ENCODE assay signal across 28 cellular contexts in genomic region chr3:111596328-111596727, GRCh38. TPM values are rescaled to one million over a fixed set of nuclear protein-coding genes. Genes with fewer than 3 reads are reported as not detected.
DNase-seq lines count a peak whose midpoint lies in the region; ATAC-seq and TF ChIP-seq lines count a peak whose summit lies in the region.
"Had no signal": no experiment of that assay in that cellular context is flagged by ENCODE, and none has a peak within 500 bp of the region (broad histone marks: within the 10 kb centered on the region; RNA-seq: fewer than 3 reads in every experiment).

No MANE protein-coding gene starts in this region.

- no peak for ATAC-seq in GM21619 (IDR thresholded peaks at IDR 0.05; ENCODE audit: unreplicated experiment)
- no peak for ATAC-seq in GM21528 (IDR thresholded peaks at IDR 0.05; ENCODE audit: low FRiP score, unreplicated experiment)
- ATAC-seq: GM23338, HepG2 had no signal

- TF ChIP-seq CTCF in osteoblast (IDR thresholded peaks at IDR 0.05; ENCODE audit: extremely low read depth, low read depth, low read length) = no peak

- peak overlapping the region; percentile 96 for H3K4me3 Mint-ChIP-seq in activated CD4-positive, alpha-beta T cell treated with anti-CD3 and anti-CD28 coated beads, Interleukin-2, amount 10 ng/mL, durations not matched to agents 24 days and 14 days
- peak overlapping the region; percentile 97 for H3K4me3 Mint-ChIP-seq in activated T-helper 2 cell treated with anti-CD3 and anti-CD28 coated beads, Interferon-gamma antibody, Interleukin-2, Interleukin-4, amounts not matched to agents 10 μg/mL and 5 μg/mL and 100 μg/mL, durations not matched to agents 14 hours and 24 hours and 36 hours (ENCODE audit: low read depth)
- H3K4me3 Mint-ChIP-seq: GM23338 had no signal

- H3K36me3 ChIP-seq in osteoblast (ENCODE audit: insufficient read depth, low read length) = no peaks in the 10 kb centered on the region
- H3K36me3 ChIP-seq: Peyer's patch had no signal

- peak overlapping the region; percentile 96 for H3K27ac Mint-ChIP-seq in activated CD4-positive, alpha-beta T cell treated with anti-CD3 and anti-CD28 coated beads, Interleukin-2, amount 10 ng/mL, durations not matched to agents 24 days and 14 days
- H3K27ac Mint-ChIP-seq in activated T-helper 2 cell treated with anti-CD3 and anti-CD28 coated beads, Interferon-gamma antibody, Interleukin-2, Interleukin-4, amounts not matched to agents 10 μg/mL and 5 μg/mL and 100 μg/mL, durations not matched to agents 14 hours and 24 hours and 36 hours = peak overlapping the region; percentile 95
- H3K27ac Mint-ChIP-seq: GM23338 had no signal

- H3K9me3 Mint-ChIP-seq in activated CD4-positive, alpha-beta T cell treated with anti-CD3 and anti-CD28 coated beads, Interleukin-2, amount 10 ng/mL, durations not matched to agents 24 days and 14 days = no peaks in the 10 kb centered on the region
- H3K9me3 Mint-ChIP-seq in activated T-helper 2 cell treated with anti-CD3 and anti-CD28 coated beads, Interferon-gamma antibody, Interleukin-2, Interleukin-4, amounts not matched to agents 10 μg/mL and 5 μg/mL and 100 μg/mL, durations not matched to agents 14 hours and 24 hours and 36 hours = no peaks in the 10 kb centered on the region
- H3K9me3 Mint-ChIP-seq: GM23338 had no signal

- no peaks in the 10 kb centered on the region for H3K9me3 ChIP-seq in osteoblast (ENCODE audit: low read depth, low read length)
- H3K9me3 ChIP-seq: BLaER1 treated with 17β-estradiol and CSF1 and Interleukin-3, amounts not matched to agents 10 nM and 100 nM; Peyer's patch had no signal

- H3K4me1 ChIP-seq in osteoblast (ENCODE audit: insufficient read depth, low read length) = peaks cover 43% of the 10 kb centered on the region
- H3K4me1 ChIP-seq: BLaER1 treated with 17β-estradiol and CSF1 and Interleukin-3, amounts not matched to agents 10 nM and 100 nM; Peyer's patch had no signal

- H3K79me2 ChIP-seq in osteoblast (ENCODE audit: insufficient read depth, low read length) = no peaks in the 10 kb centered on the region

- no peaks in the 10 kb centered on the region for H3K27me3 Mint-ChIP-seq in activated CD4-positive, alpha-beta T cell treated with anti-CD3 and anti-CD28 coated beads, Interleukin-2, amount 10 ng/mL, durations not matched to agents 24 days and 14 days
- H3K27me3 Mint-ChIP-seq in activated T-helper 2 cell treated with anti-CD3 and anti-CD28 coated beads, Interferon-gamma antibody, Interleukin-2, Interleukin-4, amounts not matched to agents 10 μg/mL and 5 μg/mL and 100 μg/mL, durations not matched to agents 14 hours and 24 hours and 36 hours (ENCODE audit: low read depth) = no peaks in the 10 kb centered on the region

- no peak overlapping the region for H3K27ac ChIP-seq in osteoblast (ENCODE audit: low read depth, low read length)
- H3K27ac ChIP-seq: BLaER1 treated with 17β-estradiol and CSF1 and Interleukin-3, amounts not matched to agents 10 nM and 100 nM; Peyer's patch had no signal

- peaks cover 52% of the 10 kb centered on the region for H3K4me1 Mint-ChIP-seq in activated CD4-positive, alpha-beta T cell treated with anti-CD3 and anti-CD28 coated beads, Interleukin-2, amount 10 ng/mL, durations not matched to agents 24 days and 14 days
- H3K4me1 Mint-ChIP-seq in activated T-helper 2 cell treated with anti-CD3 and anti-CD28 coated beads, Interferon-gamma antibody, Interleukin-2, Interleukin-4, amounts not matched to agents 10 μg/mL and 5 μg/mL and 100 μg/mL, durations not matched to agents 14 hours and 24 hours and 36 hours (ENCODE audit: low read depth) = peaks cover 52% of the 10 kb centered on the region
- H3K4me1 Mint-ChIP-seq: GM23338 had no signal

- no peaks in the 10 kb centered on the region for H3K27me3 ChIP-seq in osteoblast (ENCODE audit: insufficient read depth, low read length)
- H3K27me3 ChIP-seq: BLaER1 treated with 17β-estradiol and CSF1 and Interleukin-3, amounts not matched to agents 10 nM and 100 nM; Peyer's patch had no signal

- DNase-seq in activated CD4-positive, alpha-beta T cell treated with anti-CD3 and anti-CD28 coated beads, Interleukin-2, amount 10 ng/mL, durations not matched to agents 24 days and 14 days = no peak
- no peak for DNase-seq in activated CD4-positive, alpha-beta T cell treated with anti-CD3 and anti-CD28 coated beads for 1 hour
- DNase-seq in ELR (ENCODE audit: low read depth) (peak; percentile 57), osteoblast (ENCODE audit: insufficient read length, low spot score, missing footprints) (no peak), DMS114 treated with DMSO at 0.1 percent for 48 hours (lab: John Stamatoyannopoulos, UW; ENCODE audit: unreplicated experiment) (no peak)
- no peak for DNase-seq in activated T-helper 2 cell treated with anti-CD3 and anti-CD28 coated beads, Interferon-gamma antibody, Interleukin-2, Interleukin-4, amounts not matched to agents 10 μg/mL and 5 μg/mL and 100 μg/mL, durations not matched to agents 14 hours and 24 hours and 36 hours (ENCODE audit: low spot score)
- DNase-seq: activated CD4-positive, CD25-positive, alpha-beta regulatory T cell treated with anti-CD3 and anti-CD28 coated beads, Interleukin-2, amount 50 U/mL, for 72 hours; amniotic stem cell; DMS 273 treated with DMSO at 0.1 percent for 48 hours; erythroblast; NCI-H2107; occipital lobe; Peyer's patch; T-helper 9 cell had no signal

- no peak overlapping the region for H3K4me3 ChIP-seq in osteoblast (ENCODE audit: insufficient read depth, low read length)
- H3K4me3 ChIP-seq: BLaER1 treated with 17β-estradiol and CSF1 and Interleukin-3, amounts not matched to agents 10 nM and 100 nM; GM23338; lung; Peyer's patch had no signal

- H3K4me2 ChIP-seq in osteoblast (ENCODE audit: insufficient read depth, low read length) = no peak overlapping the region
- H3K4me2 ChIP-seq: BLaER1 treated with 17β-estradiol and CSF1 and Interleukin-3, amounts not matched to agents 10 nM and 100 nM; GM23338 had no signal

- H3K36me3 Mint-ChIP-seq in activated CD4-positive, alpha-beta T cell treated with anti-CD3 and anti-CD28 coated beads, Interleukin-2, amount 10 ng/mL, durations not matched to agents 24 days and 14 days (ENCODE audit: low read depth) = peaks cover 69% of the 10 kb centered on the region
- peaks cover 73% of the 10 kb centered on the region for H3K36me3 Mint-ChIP-seq in activated T-helper 2 cell treated with anti-CD3 and anti-CD28 coated beads, Interferon-gamma antibody, Interleukin-2, Interleukin-4, amounts not matched to agents 10 μg/mL and 5 μg/mL and 100 μg/mL, durations not matched to agents 14 hours and 24 hours and 36 hours (ENCODE audit: low read depth)

- H4K20me1 ChIP-seq in osteoblast (ENCODE audit: insufficient read depth, low read length) = no peaks in the 10 kb centered on the region
- H4K20me1 ChIP-seq: BLaER1 treated with 17β-estradiol and CSF1 and Interleukin-3, amounts not matched to agents 10 nM and 100 nM had no signal

- peak overlapping the region; percentile 38 for H2AFZ ChIP-seq in osteoblast (ENCODE audit: low read length)
- H2AFZ ChIP-seq: GM23338 had no signal

- intact Hi-C loops in activated CD4-positive, alpha-beta T cell treated with anti-CD3 and anti-CD28 coated beads, Interleukin-2, amount 10 ng/mL, durations not matched to agents 24 days and 14 days (cut with micrococcal nuclease) = loop anchor here (1.0 to 5.0 kb wide), 3 partner anchors 8 to 359 kb away; no protein-coding TSS in a partner anchor
- intact Hi-C loops in activated T-helper 2 cell treated with anti-CD3 and anti-CD28 coated beads, Interferon-gamma antibody, Interleukin-2, Interleukin-4, amounts not matched to agents 10 μg/mL and 5 μg/mL and 100 μg/mL, durations not matched to agents 14 hours and 24 hours and 36 hours (cut with micrococcal nuclease) = loop anchor here (1.0 to 2.0 kb wide), 2 partner anchors 8 to 14 kb away; no protein-coding TSS in a partner anchor

RNA-seq across cellular contexts. Expression of gene ZBED2, which starts 1.2 kb away (rescaled TPM):
- 587 and 596 TPM in 2 replicates for total RNA-seq in activated CD4-positive, alpha-beta T cell treated with anti-CD3 and anti-CD28 coated beads, Interleukin-2, amount 10 ng/mL, durations not matched to agents 24 days and 14 days
- total RNA-seq in activated T-helper 2 cell treated with anti-CD3 and anti-CD28 coated beads, Interferon-gamma antibody, Interleukin-2, Interleukin-4, amounts not matched to agents 10 μg/mL and 5 μg/mL and 100 μg/mL, durations not matched to agents 14 hours and 24 hours and 36 hours = 543 and 546 TPM in 2 replicates
- under 0.01 TPM in 1 of 2 replicates, not detected in the other for total RNA-seq in osteoblast
- total RNA-seq: A673, cardiac septum, dermis microvascular lymphatic vessel endothelial cell, frontal cortex, GM23338, NCI-H460, occipital lobe, Peyer's patch, SK-MEL-5, urinary bladder had no signal

RNA-seq across cellular contexts. Expression of gene CD96, which starts 54.3 kb away (rescaled TPM):
- total RNA-seq in activated CD4-positive, alpha-beta T cell treated with anti-CD3 and anti-CD28 coated beads, Interleukin-2, amount 10 ng/mL, durations not matched to agents 24 days and 14 days = 50.5 and 60.5 TPM in 2 replicates
- total RNA-seq in activated T-helper 2 cell treated with anti-CD3 and anti-CD28 coated beads, Interferon-gamma antibody, Interleukin-2, Interleukin-4, amounts not matched to agents 10 μg/mL and 5 μg/mL and 100 μg/mL, durations not matched to agents 14 hours and 24 hours and 36 hours = 64.2 and 67.9 TPM in 2 replicates
- under 0.01 TPM in 1 of 2 replicates, not detected in the other for total RNA-seq in osteoblast
- total RNA-seq: A673, dermis microvascular lymphatic vessel endothelial cell, frontal cortex, GM23338, HepG2, kidney epithelial cell, NCI-H460, occipital lobe had no signal

Comparison
In these comparisons a context has a peak if more than half of its experiments do, and no peak if none do; other contexts are left out.
1. RNA of gene ZBED2, which starts 1.2 kb away (total RNA-seq): 587 to 596 TPM in activated CD4-positive, alpha-beta T cell treated with anti-CD3 and anti-CD28 coated beads, Interleukin-2, amount 10 ng/mL, durations not matched to agents 24 days and 14 days and 543 to 546 TPM in activated T-helper 2 cell treated with anti-CD3 and anti-CD28 coated beads, Interferon-gamma antibody, Interleukin-2, Interleukin-4, amounts not matched to agents 10 μg/mL and 5 μg/mL and 100 μg/mL, durations not matched to agents 14 hours and 24 hours and 36 hours; under 0.01 TPM in osteoblast; every median in the first group is over 100 times any median in the second.
2. RNA of gene CD96, which starts 54.3 kb away (total RNA-seq): 64.2 to 67.9 TPM in activated T-helper 2 cell treated with anti-CD3 and anti-CD28 coated beads, Interferon-gamma antibody, Interleukin-2, Interleukin-4, amounts not matched to agents 10 μg/mL and 5 μg/mL and 100 μg/mL, durations not matched to agents 14 hours and 24 hours and 36 hours and 50.5 to 60.5 TPM in activated CD4-positive, alpha-beta T cell treated with anti-CD3 and anti-CD28 coated beads, Interleukin-2, amount 10 ng/mL, durations not matched to agents 24 days and 14 days; under 0.01 TPM in osteoblast; every median in the first group is over 10 times any median in the second.